ENCODE assay signal across 12 cellular contexts in genomic region chr12:101931498-101932326, GRCh38. TPM values are rescaled to one million over a fixed set of nuclear protein-coding genes. Genes with fewer than 3 reads are reported as not detected.
DNase-seq lines count a peak whose midpoint lies in the region; ATAC-seq, FAIRE-seq and TF ChIP-seq lines count a peak whose summit lies in the region.
"Had no signal": no experiment of that assay in that cellular context is flagged by ENCODE, and none has a peak within 500 bp of the region (broad histone marks: within the 10 kb centered on the region; RNA-seq: fewer than 3 reads in every experiment).

No MANE protein-coding gene starts in this region.

- DNase-seq in GM12878 (ENCODE audit: low read depth, low spot score) (peak; percentile 82), left ventricle myocardium superior (no peak), HT-29 (ENCODE audit: low spot score) (no peak)
- DNase-seq in activated naive CD4-positive, alpha-beta T cell treated with anti-CD3 and anti-CD28 coated beads, Interleukin-2, amount 10 ng/mL, durations not matched to agents 7 days and 5 days: no peak
- no peak for DNase-seq in CD8-positive, alpha-beta memory T cell
- DNase-seq: activated CD4-positive, alpha-beta T cell treated with anti-CD3 and anti-CD28 coated beads, Interleukin-2, amount 10 ng/mL, durations not matched to agents 24 days and 14 days; DMS79; NCI-H1694; substantia nigra had no signal

- no peaks in the 10 kb centered on the region for H3K27me3 ChIP-seq in GM12878 (replicated peaks in 1 of 2; ENCODE audit: control insufficient read depth in 2 of 2, insufficient read depth in 2 of 2, low read length in 1 of 2)
- H3K27me3 ChIP-seq in CD8-positive, alpha-beta memory T cell (ENCODE audit: insufficient read depth, low read length, poor library complexity, severe bottlenecking): no peaks in the 10 kb centered on the region

- peak overlapping the region; percentile 77 for H3K9ac ChIP-seq in GM12878 (ENCODE audit: control insufficient read depth, insufficient read depth, low read length)

- TSS peak; percentile 81 for BruUV-seq in GM12878 (replicated peaks; lab: Mats Ljungman, UMichigan)

- H3K27ac ChIP-seq in GM12878 (ENCODE audit: control insufficient read depth, insufficient read depth): peak overlapping the region; percentile 98
- H3K27ac ChIP-seq in CD8-positive, alpha-beta memory T cell (ENCODE audit: low read depth, low read length): no peak overlapping the region

- peaks cover 21% of the 10 kb centered on the region for H3K27me3 Mint-ChIP-seq in activated naive CD4-positive, alpha-beta T cell treated with anti-CD3 and anti-CD28 coated beads, Interleukin-2, amount 10 ng/mL, durations not matched to agents 7 days and 5 days
- H3K27me3 Mint-ChIP-seq in CD8-positive, alpha-beta memory T cell: peaks cover 5 to 22% of the 10 kb centered on the region in 2 donors

- H3K79me2 ChIP-seq in GM12878 (ENCODE audit: control insufficient read depth, insufficient read depth, low read length): peaks cover 66% of the 10 kb centered on the region

- no peaks in the 10 kb centered on the region for H3K4me1 Mint-ChIP-seq in activated naive CD4-positive, alpha-beta T cell treated with anti-CD3 and anti-CD28 coated beads, Interleukin-2, amount 10 ng/mL, durations not matched to agents 7 days and 5 days
- peaks cover 0 to 4% (median 0%) of the 10 kb centered on the region in 3 donors for H3K4me1 Mint-ChIP-seq in CD8-positive, alpha-beta memory T cell

- peak overlapping the region; percentile 71 for H3K4me3 ChIP-seq in GM12878
- no peak overlapping the region for H3K4me3 ChIP-seq in CD8-positive, alpha-beta memory T cell (ENCODE audit: low read length)

- TF ChIP-seq EP300 in GM12878 (IDR thresholded peaks at IDR 0.05; ENCODE audit: borderline replicate concordance in 1 of 2, control insufficient read depth in 1 of 2, low read depth in 2 of 2, low read length in 2 of 2): peak; percentile 78 to 85; a peak in 3 of 4 replicates

- ATAC-seq in GM18861 (IDR thresholded peaks at IDR 0.05; ENCODE audit: unreplicated experiment) (peak; percentile 52), GM21515 (IDR thresholded peaks at IDR 0.05; ENCODE audit: unreplicated experiment) (peak; percentile 45), HG03108 (IDR thresholded peaks at IDR 0.05; ENCODE audit: unreplicated experiment) (peak; percentile 48), GM12878 (peak; percentile 26), left ventricle myocardium superior (no peak)

- RAD21 ChIA-PET in GM12878 (lab: Charles Lee; ENCODE audit: unreplicated experiment): interaction anchor here (0.6 to 2.1 kb wide), 21 partner anchors 8 to 808 kb away, joined by 3 to 12 read pairs (median 4); partner anchors contain the start of genes DRAM1 and WASHC3

- H3K9me3 ChIP-seq in GM12878 (replicated peaks; ENCODE audit: control insufficient read depth, insufficient read depth, low read length): peaks cover 11% of the 10 kb centered on the region
- H3K9me3 ChIP-seq in CD8-positive, alpha-beta memory T cell (ENCODE audit: low read length): no peaks in the 10 kb centered on the region

- H3K4me3 Mint-ChIP-seq in activated naive CD4-positive, alpha-beta T cell treated with anti-CD3 and anti-CD28 coated beads, Interleukin-2, amount 10 ng/mL, durations not matched to agents 7 days and 5 days: no peak overlapping the region
- no peak overlapping the region for H3K4me3 Mint-ChIP-seq in CD8-positive, alpha-beta memory T cell
- H3K4me3 Mint-ChIP-seq: activated CD4-positive, alpha-beta T cell treated with anti-CD3 and anti-CD28 coated beads, Interleukin-2, amount 10 ng/mL, durations not matched to agents 24 days and 14 days had no signal

- H3K9me3 Mint-ChIP-seq in activated naive CD4-positive, alpha-beta T cell treated with anti-CD3 and anti-CD28 coated beads, Interleukin-2, amount 10 ng/mL, durations not matched to agents 7 days and 5 days: no peaks in the 10 kb centered on the region
- H3K9me3 Mint-ChIP-seq in CD8-positive, alpha-beta memory T cell: no peaks in the 10 kb centered on the region
- H3K9me3 Mint-ChIP-seq: activated CD4-positive, alpha-beta T cell treated with anti-CD3 and anti-CD28 coated beads, Interleukin-2, amount 10 ng/mL, durations not matched to agents 24 days and 14 days had no signal

- H3K4me1 ChIP-seq in GM12878 (ENCODE audit: control insufficient read depth, insufficient read depth, low read length): peaks cover 62% of the 10 kb centered on the region
- H3K4me1 ChIP-seq in CD8-positive, alpha-beta memory T cell (ENCODE audit: insufficient read depth, low read length): no peaks in the 10 kb centered on the region

- H4K20me1 ChIP-seq in GM12878 (ENCODE audit: control insufficient read depth, insufficient read depth): no peaks in the 10 kb centered on the region

- FAIRE-seq in GM12878 (lab: Jason Lieb, UNC): no peak

- peak overlapping the region; percentile 95 for H3K4me2 ChIP-seq in GM12878 (ENCODE audit: control insufficient read depth, insufficient read depth)

- CTCF ChIA-PET in GM12878 (lab: Yijun Ruan, JAX): interaction anchor here (0.5 to 1.5 kb wide), 12 partner anchors 8 to 517 kb away, joined by 3 to 8 read pairs (median 3); no protein-coding TSS in a partner anchor
- CTCF ChIA-PET in activated naive CD4-positive, alpha-beta T cell treated with anti-CD3 and anti-CD28 coated beads, Interleukin-2, amount 10 ng/mL, durations not matched to agents 7 days and 5 days (lab: Charles Lee): interaction anchor here (0.9 kb wide), 1 partner anchor 13 kb away, joined by 3 read pairs; no protein-coding TSS in a partner anchor
- CTCF ChIA-PET in CD8-positive, alpha-beta memory T cell (lab: Charles Lee): no interaction called here

- no peak overlapping the region for H2AFZ ChIP-seq in GM12878 (ENCODE audit: control insufficient read depth, low read depth, low read length)

- TF ChIP-seq CTCF in GM12878 (IDR thresholded peaks at IDR 0.05 in 2 of 3, conservative IDR thresholded peaks at IDR 0.05 in 1 of 3; ENCODE audit: control insufficient read depth in 2 of 3, extremely low read depth in 1 of 3, insufficient read depth in 1 of 3, low read depth in 3 of 3, low read length in 3 of 3): no peak

- SMC1A ChIA-PET in GM12878 (lab: Charles Lee; ENCODE audit: uncharacterized antibody, unreplicated experiment): interaction anchor here (0.7 to 1.4 kb wide), 21 partner anchors 9 to 1617 kb away, joined by 3 to 14 read pairs (median 3); partner anchors contain the start of gene WASHC3

- no peak for TF ChIP-seq RAD21 in GM12878 (IDR thresholded peaks at IDR 0.05; ENCODE audit: insufficient read depth, low read depth, low read length)

- no peak overlapping the region for H3K27ac Mint-ChIP-seq in activated naive CD4-positive, alpha-beta T cell treated with anti-CD3 and anti-CD28 coated beads, Interleukin-2, amount 10 ng/mL, durations not matched to agents 7 days and 5 days
- H3K27ac Mint-ChIP-seq in CD8-positive, alpha-beta memory T cell: no peak overlapping the region
- H3K27ac Mint-ChIP-seq: activated CD4-positive, alpha-beta T cell treated with anti-CD3 and anti-CD28 coated beads, Interleukin-2, amount 10 ng/mL, durations not matched to agents 24 days and 14 days had no signal

- in situ Hi-C loops in GM12878 (cut with MboI): loop anchor here (5.0 to 25.0 kb wide), 4 partner anchors 551 to 1606 kb away; partner anchors contain the start of gene IGF1

- intact Hi-C loops in GM12878 (cut with micrococcal nuclease; ENCODE audit: unreplicated experiment): loop anchor here (1.0 to 5.0 kb wide), 4 partner anchors 14 to 191 kb away; partner anchors contain the start of genes NUP37 and PARPBP
- intact Hi-C loops in left ventricle myocardium superior (cut with micrococcal nuclease): no loop called here

- POLR2A ChIA-PET in GM12878 (lab: Charles Lee): interaction anchor here (0.5 to 1.1 kb wide), 11 partner anchors 22 to 709 kb away, joined by 3 to 7 read pairs (median 4); partner anchors contain the start of gene WASHC3
- POLR2A ChIA-PET in CD8-positive, alpha-beta memory T cell (lab: Charles Lee): no interaction called here

- peak; percentile 74 for TF ChIP-seq POLR2A in GM12878 (IDR thresholded peaks at IDR 0.05; ENCODE audit: low read depth, low read length)

- under 1% methylated on average over 5 of the region's 5 CpGs for WGBS in GM12878 (ENCODE audit: insufficient coverage, insufficient replicate concordance, low lambda C conversion rate, missing lambda C conversion rate)

- peaks cover 0 to 3% of the 10 kb centered on the region in 2 experiments; a peak in 1 of 4 replicates for H3K36me3 ChIP-seq in GM12878 (ENCODE audit: control insufficient read depth in 2 of 2, insufficient read depth in 2 of 2, low read length in 1 of 2)
- H3K36me3 ChIP-seq in CD8-positive, alpha-beta memory T cell (ENCODE audit: insufficient read depth, low read length): no peaks in the 10 kb centered on the region

- no peaks in the 10 kb centered on the region for H3K36me3 Mint-ChIP-seq in activated naive CD4-positive, alpha-beta T cell treated with anti-CD3 and anti-CD28 coated beads, Interleukin-2, amount 10 ng/mL, durations not matched to agents 7 days and 5 days
- H3K36me3 Mint-ChIP-seq in CD8-positive, alpha-beta memory T cell: peaks cover 0 to 4% (median 0%) of the 10 kb centered on the region in 3 donors

TF ChIP-seq in GM12878, 131 proteins besides CTCF, POLR2A, EP300 and RAD21 (continues in another document):
- no peak for TF ChIP-seq SUZ12 (IDR thresholded peaks at IDR 0.05; ENCODE audit: unreplicated experiment)

RNA-seq across cellular contexts. Expression of gene DRAM1, which starts 54.3 kb away (rescaled TPM):
- 283 and 300 TPM in 2 replicates for total RNA-seq in GM12878 (2013; cell fraction: nucleolus; rRNA removed)
- total RNA-seq in GM12878 (2014; rRNA removed): 34.0 and 41.1 TPM in 2 replicates
- 35.2 and 39.4 TPM in 2 replicates for total RNA-seq in GM12878 (2014; rRNA removed; fragmentation: Illumina TruSeq; extraction: Trizol)
- total RNA-seq in GM12878 (2021): 38.7 and 41.6 TPM in 2 replicates
- polyA plus RNA-seq in GM12878 (2011; ENCODE audit: low read depth): 17.1 TPM
- 58.7 and 67.3 TPM in 2 replicates for polyA plus RNA-seq in GM12878 (2011; rRNA removed)
- 25.7 and 35.5 TPM in 2 replicates for polyA plus RNA-seq in GM12878 (2011; cell fraction: cytosol; rRNA removed)
- 22.0 and 23.4 TPM in 2 replicates for polyA plus RNA-seq in GM12878 (2011; cell fraction: nucleus; rRNA removed)
- polyA plus RNA-seq in GM12878 (2012): 32.6 and 42.2 TPM in 2 replicates
- 32.9 and 57.7 TPM in 2 replicates for polyA plus RNA-seq in GM12878 (2014; fragmentation: Illumina TruSeq; extraction: Trizol)
- 10 to 100 TPM; 22.4 to 34.8 TPM for polyA plus RNA-seq in GM12878 (2014; fragmentation: Nextera tagmentation; extraction: Ambion mirVana)
- polyA plus RNA-seq in GM12878 (2014; rRNA removed): 45.9 and 47.2 TPM in 2 replicates
- 10 to 100 TPM; 89.1 to 91.5 TPM for polyA plus RNA-seq in GM12878 (2016; fragmentation: Nextera tagmentation; extraction: Ambion mirVana)
- polyA minus RNA-seq in GM12878 (2011; rRNA and poly(A)+ RNA removed): 76.8 and 90.8 TPM in 2 replicates
- 12.6 and 17.9 TPM in 2 replicates for polyA minus RNA-seq in GM12878 (2011; cell fraction: cytosol; rRNA and poly(A)+ RNA removed)
- polyA minus RNA-seq in GM12878 (2011; cell fraction: nucleus; rRNA and poly(A)+ RNA removed): 56.1 and 123 TPM in 2 replicates
- total RNA-seq in left ventricle myocardium superior: 6.2 TPM
- total RNA-seq in CD8-positive, alpha-beta memory T cell: 1 to 10 TPM; 8.9 to 9.7 TPM
- 5.5 TPM for polyA plus RNA-seq in CD8-positive, alpha-beta memory T cell
- total RNA-seq in HT-29 (2014; rRNA removed; shearing (Covaris generic)): 1.1 and 1.4 TPM in 2 replicates
